10 cellular contexts compared by ENCODE assay signal in genomic region chr16:82633964-82634600, GRCh38. TPM values are rescaled to one million over a fixed set of nuclear protein-coding genes. Genes with fewer than 3 reads are reported as not detected.
DNase-seq lines count a peak whose midpoint lies in the region; ATAC-seq, FAIRE-seq and TF ChIP-seq lines count a peak whose summit lies in the region.
"Had no signal": no experiment of that assay in that cellular context is flagged by ENCODE, and none has a peak within 500 bp of the region (broad histone marks: within the 10 kb centered on the region; RNA-seq: fewer than 3 reads in every experiment).

No MANE protein-coding gene starts in this region.

- no peak overlapping the region for H3K4me3 Mint-ChIP-seq in nephron
- no peak overlapping the region for H3K4me3 Mint-ChIP-seq in activated naive CD4-positive, alpha-beta T cell treated with anti-CD3 and anti-CD28 coated beads, Interleukin-2, amount 10 ng/mL, durations not matched to agents 7 days and 5 days

- 35 to 42% methylated on average over 15 of the region's 15 CpGs for WGBS in esophagus, 2 donors
- WGBS in pancreas, 2 donors = 66 to 71% methylated on average over 15 of the region's 15 CpGs

- no peak for TF ChIP-seq CTCF in nephron (IDR thresholded peaks at IDR 0.05; ENCODE audit: unreplicated experiment in 3 of 3)
- no peak for TF ChIP-seq CTCF in pancreas (IDR thresholded peaks at IDR 0.05)

- no peaks in the 10 kb centered on the region for H3K36me3 Mint-ChIP-seq in nephron (ENCODE audit: low read depth)
- no peaks in the 10 kb centered on the region for H3K36me3 Mint-ChIP-seq in activated naive CD4-positive, alpha-beta T cell treated with anti-CD3 and anti-CD28 coated beads, Interleukin-2, amount 10 ng/mL, durations not matched to agents 7 days and 5 days

- H3K27me3 Mint-ChIP-seq in nephron (ENCODE audit: low read depth) = peaks cover 23% of the 10 kb centered on the region
- peaks cover 32% of the 10 kb centered on the region for H3K27me3 Mint-ChIP-seq in activated naive CD4-positive, alpha-beta T cell treated with anti-CD3 and anti-CD28 coated beads, Interleukin-2, amount 10 ng/mL, durations not matched to agents 7 days and 5 days

- no peak for ATAC-seq in HG03039 (IDR thresholded peaks at IDR 0.05; ENCODE audit: unreplicated experiment)
- no peak for ATAC-seq in pancreas
- no peak for ATAC-seq in GM18868 (IDR thresholded peaks at IDR 0.05; ENCODE audit: unreplicated experiment)

- H3K27ac ChIP-seq in esophagus (ENCODE audit: low read depth in 2 of 2, low read length in 1 of 2) (peak overlapping the region; percentile 37 to 50), pancreas (no peak overlapping the region)

- no peak for FAIRE-seq in pancreas (lab: Jason Lieb, UNC)

- no peaks in the 10 kb centered on the region for H3K9me3 ChIP-seq in esophagus (ENCODE audit: control insufficient read depth in 2 of 2, insufficient read depth in 1 of 2, low read depth in 1 of 2, low read length in 1 of 2)
- no peaks in the 10 kb centered on the region for H3K9me3 ChIP-seq in pancreas

- peaks cover 57% of the 10 kb centered on the region for H3K4me1 Mint-ChIP-seq in nephron
- peaks cover 3% of the 10 kb centered on the region for H3K4me1 Mint-ChIP-seq in activated naive CD4-positive, alpha-beta T cell treated with anti-CD3 and anti-CD28 coated beads, Interleukin-2, amount 10 ng/mL, durations not matched to agents 7 days and 5 days

- H3K27ac Mint-ChIP-seq in nephron = peak overlapping the region; percentile 65 to 78 (median 76)
- H3K27ac Mint-ChIP-seq in activated naive CD4-positive, alpha-beta T cell treated with anti-CD3 and anti-CD28 coated beads, Interleukin-2, amount 10 ng/mL, durations not matched to agents 7 days and 5 days = no peak overlapping the region

- CTCF ChIA-PET in activated naive CD4-positive, alpha-beta T cell treated with anti-CD3 and anti-CD28 coated beads, Interleukin-2, amount 10 ng/mL, durations not matched to agents 7 days and 5 days (lab: Charles Lee) = no interaction called here

- intact Hi-C loops in pancreas (cut with DNase I) = no loop called here

- H3K9me3 Mint-ChIP-seq in nephron = no peaks in the 10 kb centered on the region
- H3K9me3 Mint-ChIP-seq in activated naive CD4-positive, alpha-beta T cell treated with anti-CD3 and anti-CD28 coated beads, Interleukin-2, amount 10 ng/mL, durations not matched to agents 7 days and 5 days = no peaks in the 10 kb centered on the region

- H3K36me3 ChIP-seq in esophagus (ENCODE audit: control insufficient read depth in 2 of 2, insufficient read depth in 2 of 2, low read length in 1 of 2) (no peaks in the 10 kb centered on the region), pancreas (no peaks in the 10 kb centered on the region)

- DNase-seq in AG08396 (ENCODE audit: low spot score) = peak; percentile 64
- DNase-seq in NCI-H748 (lab: John Stamatoyannopoulos, UW; ENCODE audit: unreplicated experiment) = peak; percentile 73
- no peak for DNase-seq in pancreas
- no peak for DNase-seq in activated naive CD4-positive, alpha-beta T cell treated with anti-CD3 and anti-CD28 coated beads, Interleukin-2, amount 10 ng/mL, durations not matched to agents 7 days and 5 days
- DNase-seq: NCI-H1092 treated with DMSO at 0.1 percent for 48 hours; stimulated activated CD4-positive, alpha-beta T cell treated with anti-CD3 and anti-CD28 coated beads, Interleukin-2, amount 100 ng/mL, for 24 hours had no signal

- H3K4me1 ChIP-seq in esophagus (ENCODE audit: control insufficient read depth in 2 of 2, insufficient read depth in 2 of 2, low read length in 1 of 2) (peaks cover 0 to 9% of the 10 kb centered on the region in 2 donors), pancreas (no peaks in the 10 kb centered on the region)

- H3K4me3 ChIP-seq in esophagus (ENCODE audit: low read depth in 1 of 2, low read length in 2 of 2) = no peak overlapping the region
- H3K4me3 ChIP-seq in pancreas = no peak overlapping the region

- H3K27me3 ChIP-seq in esophagus (ENCODE audit: control insufficient read depth in 1 of 2, insufficient read depth in 2 of 2, low read length in 2 of 2) (no peaks in the 10 kb centered on the region), pancreas (peaks cover 0 to 10% (median 0%) of the 10 kb centered on the region in 4 donors)

RNA-seq across cellular contexts. Expression of gene CDH13, which starts 7.3 kb away (rescaled TPM):
- polyA plus RNA-seq in esophagus (1 to 10 TPM; 1.3 to 4.3 TPM), pancreas (under 1 TPM; 0.12 to 0.34 TPM)
- total RNA-seq in pancreas = 1 to 10 TPM in 1 of 6 donors, under 1 TPM in 5; 0.16 to 1.0 (median 0.42) TPM

Comparison
In these comparisons a context has a peak if more than half of its experiments do, and no peak if none do; other contexts are left out.
1. DNase-seq: peak in AG08396 (single experiment) and NCI-H748 (single experiment); none in pancreas (0 of 6) and activated naive CD4-positive, alpha-beta T cell treated with anti-CD3 and anti-CD28 coated beads, Interleukin-2, amount 10 ng/mL, durations not matched to agents 7 days and 5 days (single experiment).
2. H3K27ac ChIP-seq: peak in esophagus (2 of 2); none in pancreas (0 of 4).